38 cellular contexts compared by ENCODE assay signal in the genomic region with DNA sequence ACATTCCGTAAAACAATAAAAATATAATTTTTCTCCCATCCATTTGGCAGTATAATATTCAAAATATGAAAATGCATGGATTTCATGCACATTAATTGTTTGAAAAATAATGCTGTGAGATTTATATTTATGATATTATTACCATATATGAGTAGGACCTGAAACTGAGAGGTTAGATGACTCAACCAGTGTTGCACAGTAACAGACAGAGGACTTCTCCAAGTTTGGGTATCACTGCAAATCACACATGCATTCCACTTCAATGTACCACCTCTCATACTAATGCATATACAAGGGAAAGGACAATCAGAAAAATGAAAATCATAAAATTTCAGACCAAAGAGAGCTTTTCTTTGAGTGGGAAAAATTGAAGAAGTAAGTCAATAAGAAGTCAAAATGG.
"Had no signal": no experiment of that assay in that cellular context is flagged by ENCODE, and none has a peak within 500 bp of the region (broad histone marks: within the 10 kb centered on the region; RNA-seq: fewer than 3 reads in every experiment).

No MANE protein-coding gene starts in this region.

- H3K4me3 Mint-ChIP-seq: activated naive CD4-positive, alpha-beta T cell treated with anti-CD3 and anti-CD28 coated beads for 36 hours; activated naive CD4-positive, alpha-beta T cell treated with anti-CD3 and anti-CD28 coated beads, Interleukin-2, amount 10 ng/mL, durations not matched to agents 7 days and 5 days; activated naive CD4-positive, alpha-beta T cell treated with anti-CD3 and anti-CD28 coated beads, Interleukin-2, amount 50 U/mL, for 24 hours; activated naive CD8-positive, alpha-beta T cell; activated naive CD8-positive, alpha-beta T cell treated with anti-CD3 and anti-CD28 coated beads for 36 hours; activated naive CD8-positive, alpha-beta T cell treated with anti-CD3 and anti-CD28 coated beads, Interleukin-2, amount 10 ng/mL, durations not matched to agents 7 days and 5 days; activated naive CD8-positive, alpha-beta T cell treated with anti-CD3 and anti-CD28 coated beads, Interleukin-2, amount 50 U/mL, for 24 hours; activated T-cell treated with anti-CD3 and anti-CD28 coated beads, Interleukin-2, amount 50 U/mL, for 24 hours; activated T-cell treated with anti-CD3 and anti-CD28 coated beads, Interleukin-2, amount 50 U/mL, for 4 hours; activated T-cell treated with anti-CD3 and anti-CD28 coated beads, Interleukin-2, amount 50 U/mL, for 72 hours; activated T-helper 1 cell treated with anti-CD3 and anti-CD28 coated beads, Interleukin-12 subunit alpha, Interleukin-12 subunit beta, Interleukin-2, Interleukin-4 antibody, amounts not matched to agents 30 ng/mL and 10 ng/mL and 1 ng/mL, durations not matched to agents 14 hours and 24 hours and 36 hours; activated T-helper 17 cell treated with anti-CD3 and anti-CD28 coated beads, Interleukin-2, amount 50 U/mL, for 72 hours; brain; central memory CD8-positive, alpha-beta T cell had no signal

- H3K4me1 Mint-ChIP-seq: activated naive CD8-positive, alpha-beta T cell treated with anti-CD3 and anti-CD28 coated beads for 36 hours; activated T-helper 17 cell treated with anti-CD3 and anti-CD28 coated beads, Interleukin-2, amount 50 U/mL, for 72 hours; central memory CD8-positive, alpha-beta T cell had no signal

- H3K4me3 ChIP-seq: adrenal gland, ascending aorta, body of pancreas, breast epithelium, cardiac muscle cell had no signal

- H3K9me3 ChIP-seq: adrenal gland, ascending aorta, body of pancreas, breast epithelium had no signal

- H3K36me3 ChIP-seq: adrenal gland, ascending aorta, brain microvascular endothelial cell, breast epithelium, cardiac muscle cell had no signal

- H3K27ac Mint-ChIP-seq: activated naive CD4-positive, alpha-beta T cell treated with anti-CD3 and anti-CD28 coated beads for 36 hours; activated naive CD4-positive, alpha-beta T cell treated with anti-CD3 and anti-CD28 coated beads, Interleukin-2, amount 10 ng/mL, durations not matched to agents 7 days and 5 days; activated naive CD4-positive, alpha-beta T cell treated with anti-CD3 and anti-CD28 coated beads, Interleukin-2, amount 50 U/mL, for 24 hours; activated naive CD4-positive, alpha-beta T cell treated with anti-CD3 and anti-CD28 coated beads, Interleukin-2, amount 50 U/mL, for 72 hours; activated naive CD8-positive, alpha-beta T cell; activated naive CD8-positive, alpha-beta T cell treated with anti-CD3 and anti-CD28 coated beads for 36 hours; activated naive CD8-positive, alpha-beta T cell treated with anti-CD3 and anti-CD28 coated beads, Interleukin-2, amount 10 ng/mL, durations not matched to agents 7 days and 5 days; activated naive CD8-positive, alpha-beta T cell treated with anti-CD3 and anti-CD28 coated beads, Interleukin-2, amount 50 U/mL, for 24 hours; activated T-cell treated with anti-CD3 and anti-CD28 coated beads, Interleukin-2, amount 50 U/mL, for 24 hours; activated T-cell treated with anti-CD3 and anti-CD28 coated beads, Interleukin-2, amount 50 U/mL, for 72 hours; activated T-helper 1 cell treated with anti-CD3 and anti-CD28 coated beads, Interleukin-12 subunit alpha, Interleukin-12 subunit beta, Interleukin-2, Interleukin-4 antibody, amounts not matched to agents 30 ng/mL and 10 ng/mL and 1 ng/mL, durations not matched to agents 14 hours and 24 hours and 36 hours; activated T-helper 17 cell treated with anti-CD3 and anti-CD28 coated beads, Interleukin-2, amount 50 U/mL, for 72 hours; activated T-helper 2 cell treated with anti-CD3 and anti-CD28 coated beads, Interferon-gamma antibody, Interleukin-2, Interleukin-4, amounts not matched to agents 10 μg/mL and 5 μg/mL and 100 μg/mL, durations not matched to agents 14 hours and 24 hours and 36 hours; brain had no signal

- H3K27ac ChIP-seq: adrenal gland, ascending aorta, body of pancreas, brain microvascular endothelial cell, breast epithelium, cardiac muscle cell had no signal

- H3K27me3 Mint-ChIP-seq: activated naive CD4-positive, alpha-beta T cell treated with anti-CD3 and anti-CD28 coated beads, Interleukin-2, amount 10 ng/mL, durations not matched to agents 7 days and 5 days; activated naive CD4-positive, alpha-beta T cell treated with anti-CD3 and anti-CD28 coated beads, Interleukin-2, amount 50 U/mL, for 24 hours; activated naive CD8-positive, alpha-beta T cell; activated naive CD8-positive, alpha-beta T cell treated with anti-CD3 and anti-CD28 coated beads for 36 hours; activated naive CD8-positive, alpha-beta T cell treated with anti-CD3 and anti-CD28 coated beads, Interleukin-2, amount 10 ng/mL, durations not matched to agents 7 days and 5 days; activated naive CD8-positive, alpha-beta T cell treated with anti-CD3 and anti-CD28 coated beads, Interleukin-2, amount 50 U/mL, for 24 hours; activated T-cell treated with anti-CD3 and anti-CD28 coated beads, Interleukin-2, amount 50 U/mL, for 24 hours; activated T-helper 17 cell treated with anti-CD3 and anti-CD28 coated beads, Interleukin-2, amount 50 U/mL, for 72 hours; central memory CD8-positive, alpha-beta T cell had no signal

- H3K27me3 ChIP-seq: adrenal gland, ascending aorta, body of pancreas, brain microvascular endothelial cell, breast epithelium, cardiac muscle cell had no signal

- H3K9me3 Mint-ChIP-seq: activated naive CD4-positive, alpha-beta T cell treated with anti-CD3 and anti-CD28 coated beads for 36 hours; activated naive CD4-positive, alpha-beta T cell treated with anti-CD3 and anti-CD28 coated beads, Interleukin-2, amount 50 U/mL, for 24 hours; activated naive CD8-positive, alpha-beta T cell treated with anti-CD3 and anti-CD28 coated beads, Interleukin-2, amount 50 U/mL, for 24 hours; activated T-helper 1 cell treated with anti-CD3 and anti-CD28 coated beads, Interleukin-12 subunit alpha, Interleukin-12 subunit beta, Interleukin-2, Interleukin-4 antibody, amounts not matched to agents 30 ng/mL and 10 ng/mL and 1 ng/mL, durations not matched to agents 14 hours and 24 hours and 36 hours; activated T-helper 2 cell treated with anti-CD3 and anti-CD28 coated beads, Interferon-gamma antibody, Interleukin-2, Interleukin-4, amounts not matched to agents 10 μg/mL and 5 μg/mL and 100 μg/mL, durations not matched to agents 14 hours and 24 hours and 36 hours; central memory CD8-positive, alpha-beta T cell had no signal

- ATAC-seq: activated naive CD4-positive, alpha-beta T cell treated with anti-CD3 and anti-CD28 coated beads, Interleukin-2, amount 50 U/mL, for 72 hours; activated naive CD8-positive, alpha-beta T cell treated with anti-CD3 and anti-CD28 coated beads, Interleukin-2, amount 50 U/mL, for 24 hours; activated T-cell treated with anti-CD3 and anti-CD28 coated beads, Interleukin-2, amount 50 U/mL, for 4 hours; activated T-cell treated with anti-CD3 and anti-CD28 coated beads, Interleukin-2, amount 50 U/mL, for 72 hours; activated T-helper 17 cell treated with anti-CD3 and anti-CD28 coated beads, Interleukin-2, amount 50 U/mL, for 72 hours; body of pancreas had no signal

- H3K4me1 ChIP-seq: adrenal gland, ascending aorta, body of pancreas, breast epithelium had no signal

- DNase-seq: activated effector memory CD4-positive, alpha-beta T cell treated with anti-CD3 and anti-CD28 coated beads, Interleukin-2, amount 50 U/mL, for 16 hours; activated effector memory CD4-positive, alpha-beta T cell treated with Interleukin-2 at 50 U/mL for 16 hours; activated gamma-delta T cell; activated gamma-delta T cell treated with Interleukin-2 at 50 U/mL for 16 hours; activated naive CD4-positive, alpha-beta T cell; activated naive CD4-positive, alpha-beta T cell treated with anti-CD3 and anti-CD28 coated beads for 36 hours; activated naive CD4-positive, alpha-beta T cell treated with anti-CD3 and anti-CD28 coated beads, Interleukin-2, amount 10 ng/mL, durations not matched to agents 7 days and 5 days; activated naive CD4-positive, alpha-beta T cell treated with anti-CD3 and anti-CD28 coated beads, Interleukin-2, amount 50 U/mL, for 16 hours; activated naive CD4-positive, alpha-beta T cell treated with Interleukin-2 at 50 U/mL for 16 hours; activated naive CD8-positive, alpha-beta T cell treated with anti-CD3 and anti-CD28 coated beads for 36 hours; activated naive CD8-positive, alpha-beta T cell treated with anti-CD3 and anti-CD28 coated beads, Interleukin-2, amount 10 ng/mL, durations not matched to agents 7 days and 5 days; activated naive CD8-positive, alpha-beta T cell treated with anti-CD3 and anti-CD28 coated beads, Interleukin-2, amount 50 U/mL, for 24 hours; activated T-cell treated with anti-CD3 and anti-CD28 coated beads, Interleukin-2, amount 50 U/mL, for 1 hour; activated T-cell treated with anti-CD3 and anti-CD28 coated beads, Interleukin-2, amount 50 U/mL, for 24 hours; activated T-cell treated with anti-CD3 and anti-CD28 coated beads, Interleukin-2, amount 50 U/mL, for 4 hours; activated T-cell treated with anti-CD3 and anti-CD28 coated beads, Interleukin-2, amount 50 U/mL, for 48 hours; activated T-cell treated with anti-CD3 and anti-CD28 coated beads, Interleukin-2, amount 50 U/mL, for 72 hours; adrenal gland; amniotic stem cell; amygdala; anterior cingulate cortex; aorta; body of pancreas; brain microvascular endothelial cell; caudate nucleus; central memory CD4-positive, alpha-beta T cell; cerebellar nuclear complex had no signal
